In genomic region chr5:108255468-108255867, GRCh38 we compare ENCODE assay signal across 16 cellular contexts.
DNase-seq lines count a peak whose midpoint lies in the region; ATAC-seq lines count a peak whose summit lies in the region.
"Had no signal": no experiment of that assay in that cellular context is flagged by ENCODE, and none has a peak within 500 bp of the region (broad histone marks: within the 10 kb centered on the region; RNA-seq: fewer than 3 reads in every experiment).

No MANE protein-coding gene starts in this region.

- ATAC-seq in GM21576 (IDR thresholded peaks at IDR 0.05; ENCODE audit: unreplicated experiment) (no peak), GM21786 (IDR thresholded peaks at IDR 0.05; ENCODE audit: unreplicated experiment) (no peak)
- ATAC-seq: PC-3 had no signal

- H3K9me3 Mint-ChIP-seq in activated T-helper 2 cell treated with anti-CD3 and anti-CD28 coated beads, Interferon-gamma antibody, Interleukin-2, Interleukin-4, amounts not matched to agents 10 μg/mL and 5 μg/mL and 100 μg/mL, durations not matched to agents 14 hours and 24 hours and 36 hours: no peaks in the 10 kb centered on the region
- H3K9me3 Mint-ChIP-seq: CD4-positive, CD25-positive, alpha-beta regulatory T cell had no signal

- H3K27ac Mint-ChIP-seq in activated T-helper 2 cell treated with anti-CD3 and anti-CD28 coated beads, Interferon-gamma antibody, Interleukin-2, Interleukin-4, amounts not matched to agents 10 μg/mL and 5 μg/mL and 100 μg/mL, durations not matched to agents 14 hours and 24 hours and 36 hours: no peak overlapping the region
- H3K27ac Mint-ChIP-seq: CD4-positive, CD25-positive, alpha-beta regulatory T cell had no signal

- no peaks in the 10 kb centered on the region for H3K36me3 Mint-ChIP-seq in activated T-helper 2 cell treated with anti-CD3 and anti-CD28 coated beads, Interferon-gamma antibody, Interleukin-2, Interleukin-4, amounts not matched to agents 10 μg/mL and 5 μg/mL and 100 μg/mL, durations not matched to agents 14 hours and 24 hours and 36 hours (ENCODE audit: low read depth)
- H3K36me3 Mint-ChIP-seq: CD4-positive, CD25-positive, alpha-beta regulatory T cell had no signal

- DNase-seq in G401 (ENCODE audit: low spot score): peak; percentile 30
- DNase-seq in NCI-H1092 (lab: John Stamatoyannopoulos, UW): peak; percentile 25
- peak; percentile 1 to 72 for DNase-seq in NCI-H524 (lab: John Stamatoyannopoulos, UW)
- peak; percentile 61 for DNase-seq in SHP77 treated with DMSO at 0.1 percent for 48 hours (lab: John Stamatoyannopoulos, UW)
- no peak for DNase-seq in activated T-helper 2 cell treated with anti-CD3 and anti-CD28 coated beads, Interferon-gamma antibody, Interleukin-2, Interleukin-4, amounts not matched to agents 10 μg/mL and 5 μg/mL and 100 μg/mL, durations not matched to agents 14 hours and 24 hours and 36 hours (ENCODE audit: low spot score)
- DNase-seq in NCI-H510A treated with DMSO at 0.1 percent for 48 hours (lab: John Stamatoyannopoulos, UW): no peak
- DNase-seq: CD4-positive, CD25-positive, alpha-beta regulatory T cell; HCEC 1CT; IMR-90; Karpas-422; MG63; NCI-H510A; PC-3; T-helper 9 cell had no signal

- in situ Hi-C loops in G401 (cut with HindIII; ENCODE audit: low sequenced_read_pairs): no loop called here

- H3K27me3 Mint-ChIP-seq in activated T-helper 2 cell treated with anti-CD3 and anti-CD28 coated beads, Interferon-gamma antibody, Interleukin-2, Interleukin-4, amounts not matched to agents 10 μg/mL and 5 μg/mL and 100 μg/mL, durations not matched to agents 14 hours and 24 hours and 36 hours (ENCODE audit: low read depth): no peaks in the 10 kb centered on the region
- H3K27me3 Mint-ChIP-seq: CD4-positive, CD25-positive, alpha-beta regulatory T cell had no signal

- peaks cover 5% of the 10 kb centered on the region for H3K4me1 Mint-ChIP-seq in activated T-helper 2 cell treated with anti-CD3 and anti-CD28 coated beads, Interferon-gamma antibody, Interleukin-2, Interleukin-4, amounts not matched to agents 10 μg/mL and 5 μg/mL and 100 μg/mL, durations not matched to agents 14 hours and 24 hours and 36 hours (ENCODE audit: low read depth)

- H3K4me3 Mint-ChIP-seq in activated T-helper 2 cell treated with anti-CD3 and anti-CD28 coated beads, Interferon-gamma antibody, Interleukin-2, Interleukin-4, amounts not matched to agents 10 μg/mL and 5 μg/mL and 100 μg/mL, durations not matched to agents 14 hours and 24 hours and 36 hours (ENCODE audit: low read depth): no peak overlapping the region
- H3K4me3 Mint-ChIP-seq: CD4-positive, CD25-positive, alpha-beta regulatory T cell had no signal

- intact Hi-C loops in activated T-helper 2 cell treated with anti-CD3 and anti-CD28 coated beads, Interferon-gamma antibody, Interleukin-2, Interleukin-4, amounts not matched to agents 10 μg/mL and 5 μg/mL and 100 μg/mL, durations not matched to agents 14 hours and 24 hours and 36 hours (cut with micrococcal nuclease): no loop called here

Comparison
In these comparisons a context has a peak if more than half of its experiments do, and no peak if none do; other contexts are left out.
1. DNase-seq: peak in G401 (single experiment), NCI-H1092 (single experiment), NCI-H524 (2 of 2) and SHP77 treated with DMSO at 0.1 percent for 48 hours (single experiment); none in activated T-helper 2 cell treated with anti-CD3 and anti-CD28 coated beads, Interferon-gamma antibody, Interleukin-2, Interleukin-4, amounts not matched to agents 10 μg/mL and 5 μg/mL and 100 μg/mL, durations not matched to agents 14 hours and 24 hours and 36 hours (single experiment) and NCI-H510A treated with DMSO at 0.1 percent for 48 hours (single experiment).